Comparison of ENCODE assay signal across 25 cellular contexts in the genomic region with DNA sequence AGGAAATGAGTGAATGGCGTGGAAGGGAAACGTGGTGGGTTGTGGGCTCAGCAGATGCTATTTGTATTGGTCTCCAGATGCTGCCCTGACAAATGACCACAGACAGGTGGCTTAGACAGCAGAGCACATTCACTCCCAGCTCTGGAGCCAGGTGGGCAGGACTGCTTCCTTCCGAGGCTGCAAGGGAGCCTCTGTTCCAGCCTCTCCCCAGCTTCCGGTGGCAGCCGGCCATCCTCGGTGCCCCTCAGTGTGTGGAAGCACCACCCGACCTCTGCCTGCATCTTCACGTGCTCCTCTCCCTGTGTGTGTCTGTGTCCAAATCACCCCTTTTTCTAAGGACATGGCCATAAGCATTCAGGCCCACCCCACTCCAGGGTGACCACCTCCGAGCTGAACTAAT.
"Had no signal": no experiment of that assay in that cellular context is flagged by ENCODE, and none has a peak within 500 bp of the region (broad histone marks: within the 10 kb centered on the region; RNA-seq: fewer than 3 reads in every experiment).

No MANE protein-coding gene starts in this region.

- H3K4me3 Mint-ChIP-seq: mesothelial cell of epicardium; naive B cell; natural killer cell; nephron progenitor cell; stimulated activated effector memory CD8-positive, alpha-beta T cell treated with anti-CD3 and anti-CD28 coated beads, Interleukin-12 subunit alpha, Interleukin-12 subunit beta, amount 100 ng/mL, for 72 hours; stimulated activated naive CD8-positive, alpha-beta T cell treated with anti-CD3 and anti-CD28 coated beads, Interleukin-15, Interleukin-2, amounts not matched to agents 100 ng/mL and 50 ng/mL, for 24 hours; type B pancreatic cell had no signal

- H3K36me3 ChIP-seq: left lung, lower lobe of right lung, pancreas, prostate gland, tibial nerve, uterus had no signal

- H3K27ac Mint-ChIP-seq: mesothelial cell of epicardium; naive B cell; natural killer cell; nephron progenitor cell; stimulated activated effector memory CD8-positive, alpha-beta T cell treated with anti-CD3 and anti-CD28 coated beads, Interleukin-12 subunit alpha, Interleukin-12 subunit beta, amount 100 ng/mL, for 72 hours; stimulated activated naive CD8-positive, alpha-beta T cell treated with anti-CD3 and anti-CD28 coated beads, Interleukin-15, Interleukin-2, amounts not matched to agents 100 ng/mL and 50 ng/mL, for 24 hours; type B pancreatic cell had no signal

- H3K36me3 Mint-ChIP-seq: mesothelial cell of epicardium; naive B cell; natural killer cell; stimulated activated effector memory CD8-positive, alpha-beta T cell treated with anti-CD3 and anti-CD28 coated beads, Interleukin-12 subunit alpha, Interleukin-12 subunit beta, amount 100 ng/mL, for 72 hours; type B pancreatic cell had no signal

- H3K4me3 ChIP-seq: left lung, lower lobe of right lung, pancreas, prostate gland, skin epidermis, tibial nerve, uterus had no signal

- H3K9me3 ChIP-seq: pancreas, prostate gland, uterus had no signal

- ATAC-seq: left colon; left lung; lower lobe of right lung; natural killer cell; pancreas; sciatic nerve; stimulated activated effector memory CD8-positive, alpha-beta T cell treated with anti-CD3 and anti-CD28 coated beads, Interleukin-12 subunit alpha, Interleukin-12 subunit beta, amount 100 ng/mL, for 72 hours had no signal

- H3K4me1 Mint-ChIP-seq: mesothelial cell of epicardium; naive B cell; natural killer cell; stimulated activated effector memory CD8-positive, alpha-beta T cell treated with anti-CD3 and anti-CD28 coated beads, Interleukin-12 subunit alpha, Interleukin-12 subunit beta, amount 100 ng/mL, for 72 hours had no signal

- H3K27me3 Mint-ChIP-seq: naive B cell had no signal

- H3K27me3 ChIP-seq: pancreas, tibial nerve, uterus had no signal

- H3K27ac ChIP-seq: left lung, lower lobe of right lung, pancreas, prostate gland, skin epidermis, tibial nerve, uterus had no signal

- DNase-seq: kidney; left colon; left lung; lower lobe of right lung; mammary epithelial cell; mesenchymal stem cell; naive B cell; natural killer cell; pancreas; right cardiac atrium; stimulated activated CD4-positive, alpha-beta T cell treated with anti-CD3 and anti-CD28 coated beads, Interleukin-12 subunit alpha, Interleukin-12 subunit beta, amount 100 ng/mL, for 4 hours; stimulated activated CD4-positive, alpha-beta T cell treated with anti-CD3 and anti-CD28 coated beads, Interleukin-15, amount 100 ng/mL, for 24 hours; stimulated activated CD4-positive, alpha-beta T cell treated with anti-CD3 and anti-CD28 coated beads, Interleukin-2, amount 100 ng/mL, for 24 hours; stimulated activated CD4-positive, alpha-beta T cell treated with anti-CD3 and anti-CD28 coated beads, Interleukin-4, amount 100 ng/mL, for 1 hour; stimulated activated naive CD4-positive, alpha-beta T cell; uterus had no signal

- H3K4me1 ChIP-seq: left lung, lower lobe of right lung, pancreas, prostate gland, uterus had no signal
